In the genomic region with DNA sequence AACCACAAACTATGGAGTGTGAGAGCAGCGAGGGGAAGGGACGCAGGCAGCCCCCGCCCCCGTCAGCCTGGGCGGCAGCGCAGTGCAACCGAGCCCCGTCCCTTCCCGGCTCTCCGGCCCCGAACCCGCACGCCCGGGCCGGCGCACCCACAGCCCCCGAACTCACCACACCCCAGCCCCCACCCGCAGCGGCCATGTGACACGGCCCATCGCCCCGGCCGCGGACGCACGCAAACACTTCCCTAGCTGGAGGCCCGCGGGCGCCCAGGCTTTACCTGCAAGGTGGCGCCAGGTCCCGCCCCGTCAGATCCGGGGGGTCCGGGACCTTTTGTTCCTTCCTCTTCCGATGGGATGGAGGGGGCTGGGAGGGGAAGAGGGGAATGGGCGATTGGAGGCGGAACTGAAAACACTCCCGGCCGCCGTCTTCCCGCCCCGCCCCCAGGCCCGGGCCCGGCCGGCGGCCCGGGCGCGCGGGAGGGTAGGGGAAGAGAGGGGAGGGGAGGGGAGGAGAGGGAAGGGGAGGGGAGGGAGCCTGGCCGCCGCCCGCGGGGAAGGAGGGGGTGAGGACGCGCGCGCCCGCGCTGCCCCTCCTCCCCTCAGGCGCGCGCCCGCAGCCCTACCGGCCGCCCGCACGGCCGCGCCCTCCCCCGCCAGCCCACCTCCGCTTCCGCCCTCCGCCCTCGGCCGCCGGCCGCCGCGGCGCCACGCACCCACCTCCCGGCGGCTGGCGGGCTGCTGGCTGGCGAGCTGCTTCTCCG, we compare ENCODE assay signal across 8 cellular contexts. TPM values are rescaled to one million over a fixed set of nuclear protein-coding genes. Genes with fewer than 3 reads are reported as not detected.
DNase-seq lines count a peak whose midpoint lies in the region; ATAC-seq and TF ChIP-seq lines count a peak whose summit lies in the region.

A gene (minus strand): TSS at position 574 of the 758 bp plus-strand sequence. CDS start 33,903 bp downstream, outside the sequence.

- ATAC-seq in GM18517 (IDR thresholded peaks at IDR 0.05; ENCODE audit: unreplicated experiment) (peak; percentile 33), HG03064 (IDR thresholded peaks at IDR 0.05; ENCODE audit: low read depth, unreplicated experiment) (peak; percentile 33), left colon (peak; percentile 71)

- TF ChIP-seq CTCF in 22Rv1 (IDR thresholded peaks at IDR 0.05) (no peak), choroid plexus epithelial cell (conservative IDR thresholded peaks at IDR 0.05; ENCODE audit: low read depth, low read length) (no peak)

- H3K4me3 ChIP-seq in choroid plexus epithelial cell (ENCODE audit: low read depth, low read length) = peak within 1 kb of the TSS; percentile 84

- intact Hi-C loops in left colon (cut with DNase I, micrococcal nuclease) = no loop called here

- H3K27ac ChIP-seq in 22Rv1 = peak within 1 kb of the TSS; percentile 97

- DNase-seq in NCI-H226 = peak; percentile 61
- DNase-seq in activated CD4-positive, alpha-beta T cell treated with anti-CD3 and anti-CD28 coated beads for 24 hours (ENCODE audit: low read depth in 2 of 2) = peak; percentile 57 to 67
- DNase-seq in choroid plexus epithelial cell (ENCODE audit: low read depth) = peak; percentile 80
- peak; percentile 83 to 90 for DNase-seq in left colon
- peak; percentile 72 to 76 for DNase-seq in stimulated activated CD4-positive, alpha-beta T cell treated with anti-CD3 and anti-CD28 coated beads, Interleukin-1b, Interleukin-23, amount 100 ng/mL, for 4 hours (ENCODE audit: low read depth in 2 of 2)

RNA-seq across cellular contexts. Expression of the gene that starts here (rescaled TPM):
- 100 to 1,000 TPM; 118 to 123 TPM for total RNA-seq in left colon

Comparison
In these comparisons a context has a peak if more than half of its experiments do, and no peak if none do; other contexts are left out.
1. Peak in every context shown above with its lines: DNase-seq, ATAC-seq, H3K4me3 ChIP-seq and H3K27ac ChIP-seq.